ENCODE assay signal across 24 cellular contexts in genomic region chr2:23449831-23450331, GRCh38.
DNase-seq lines count a peak whose midpoint lies in the region; ATAC-seq, FAIRE-seq and TF ChIP-seq lines count a peak whose summit lies in the region.
"Had no signal": no experiment of that assay in that cellular context is flagged by ENCODE, and none has a peak within 500 bp of the region (broad histone marks: within the 10 kb centered on the region; RNA-seq: fewer than 3 reads in every experiment).

No MANE protein-coding gene starts in this region.

- H3K27ac ChIP-seq in K562 (ENCODE audit: extremely low read depth, low read depth, low read length) (no peak overlapping the region), heart left ventricle (peak overlapping the region in 1 of 12 donors; percentile 13), MM.1S (ENCODE audit: low read length) (no peak overlapping the region)
- H3K27ac ChIP-seq: A549, dorsolateral prefrontal cortex, RWPE1, skin epidermis had no signal

- peaks cover 2 to 22% of the 10 kb centered on the region in 2 experiments; a peak in 3 of 5 replicates for H3K27me3 ChIP-seq in K562 (ENCODE audit: control insufficient read depth in 2 of 2, insufficient read depth in 2 of 2, low read length in 2 of 2)
- H3K27me3 ChIP-seq in heart left ventricle, result peaks cover 0 to 4% (median 0%) of the 10 kb centered on the region in 9 donors
- H3K27me3 ChIP-seq in MM.1S (replicated peaks; ENCODE audit: insufficient read depth, low read length), result no peaks in the 10 kb centered on the region
- H3K27me3 ChIP-seq: BE2C had no signal

- H3K27ac Mint-ChIP-seq in neural crest cell (ENCODE audit: unreplicated experiment) (peak overlapping the region; percentile 55), MCF 10A (ENCODE audit: low read depth, unreplicated experiment) (no peak overlapping the region)
- H3K27ac Mint-ChIP-seq: activated naive CD8-positive, alpha-beta T cell treated with anti-CD3 and anti-CD28 coated beads for 36 hours; IgD-negative memory B cell; T-helper 17 cell; type B pancreatic cell had no signal

- H3K79me2 ChIP-seq in K562 (ENCODE audit: control insufficient read depth, insufficient read depth, low read length) (no peaks in the 10 kb centered on the region), MM.1S (ENCODE audit: low read length) (no peaks in the 10 kb centered on the region)

- no peak for TF ChIP-seq RAD21 in K562 (CRISPR knock-in tag; conservative IDR thresholded peaks at IDR 0.05 in 1 of 2, IDR thresholded peaks at IDR 0.05 in 1 of 2)

- no peaks in the 10 kb centered on the region for H3F3A ChIP-seq in MM.1S (ENCODE audit: insufficient read depth, low read length)

- 6% methylated on average over 14 of the region's 14 CpGs for WGBS in K562 (ENCODE audit: insufficient coverage, low coverage, missing lambda C conversion rate)
- WGBS in heart left ventricle, 4 donors, result 76 to 92% (median 86%) methylated on average over 14 of the region's 14 CpGs

- no peak for TF ChIP-seq CTCF in K562 (IDR thresholded peaks at IDR 0.05 in 2 of 3, conservative IDR thresholded peaks at IDR 0.05 in 1 of 3; ENCODE audit: insufficient read depth in 2 of 3, low read depth in 1 of 3, low read length in 3 of 3)
- no peak for TF ChIP-seq CTCF in heart left ventricle (IDR thresholded peaks at IDR 0.05)
- TF ChIP-seq CTCF in neural crest cell (conservative IDR thresholded peaks at IDR 0.05), result no peak
- no peak for TF ChIP-seq CTCF in MCF 10A (IDR thresholded peaks at IDR 0.05; ENCODE audit: unreplicated experiment)
- TF ChIP-seq CTCF in MM.1S (IDR thresholded peaks at IDR 0.05; ENCODE audit: low read length), result no peak

- no peaks in the 10 kb centered on the region for H4K20me1 ChIP-seq in K562 (replicated peaks; ENCODE audit: control insufficient read depth, insufficient read depth, low read length)
- H4K20me1 ChIP-seq in MM.1S (ENCODE audit: insufficient read depth, low read length), result no peaks in the 10 kb centered on the region

- no peak for TF ChIP-seq EP300 in K562 (IDR thresholded peaks at IDR 0.05; ENCODE audit: low read length)

- H3K9me3 Mint-ChIP-seq in neural crest cell (peaks cover 3% of the 10 kb centered on the region), MCF 10A (ENCODE audit: unreplicated experiment) (no peaks in the 10 kb centered on the region)
- H3K9me3 Mint-ChIP-seq: activated naive CD8-positive, alpha-beta T cell treated with anti-CD3 and anti-CD28 coated beads for 36 hours; H9; IgD-negative memory B cell; type B pancreatic cell had no signal

- ATAC-seq in GM19395 (IDR thresholded peaks at IDR 0.05; ENCODE audit: unreplicated experiment) (peak; percentile 1), K562 (no peak), heart left ventricle (peak; percentile 46 to 81 (median 70)), HG02763 (IDR thresholded peaks at IDR 0.05; ENCODE audit: unreplicated experiment) (no peak), GM18498 (IDR thresholded peaks at IDR 0.05; ENCODE audit: unreplicated experiment) (no peak)
- ATAC-seq: A549, SK-N-SH treated with all-trans-retinoic acid at 6 μM for 48 hours, T-helper 17 cell had no signal

- no peaks in the 10 kb centered on the region for H3K9me1 ChIP-seq in K562 (ENCODE audit: control insufficient read depth, insufficient read depth, low read length)

- H3K9me3 ChIP-seq in K562 (replicated peaks; ENCODE audit: control insufficient read depth, insufficient read depth, low read depth, low read length) (no peaks in the 10 kb centered on the region), heart left ventricle (no peaks in the 10 kb centered on the region), MM.1S (replicated peaks; ENCODE audit: insufficient read depth, low read length) (no peaks in the 10 kb centered on the region)
- H3K9me3 ChIP-seq: A549, BE2C had no signal

- no peak overlapping the region for H2AFZ ChIP-seq in K562 (ENCODE audit: low read depth, low read length)
- no peak overlapping the region for H2AFZ ChIP-seq in MM.1S (ENCODE audit: low read length)

- H3K36me3 Mint-ChIP-seq in neural crest cell (ENCODE audit: low read depth), result no peaks in the 10 kb centered on the region
- H3K36me3 Mint-ChIP-seq in MCF 10A (ENCODE audit: insufficient read depth, unreplicated experiment), result peaks cover 10% of the 10 kb centered on the region
- H3K36me3 Mint-ChIP-seq: activated naive CD8-positive, alpha-beta T cell treated with anti-CD3 and anti-CD28 coated beads for 36 hours; IgD-negative memory B cell had no signal

- DNase-seq in K562 (ENCODE audit: extremely low read depth in 1 of 4, low spot score in 3 of 4) (no peak), heart left ventricle (peak in 1 of 5 donors; percentile 44), neural crest cell (ENCODE audit: low read depth, low spot score) (no peak), MCF 10A (ENCODE audit: unreplicated experiment) (no peak), MM.1S (no peak)
- DNase-seq: activated effector memory CD4-positive, alpha-beta T cell treated with anti-CD3 and anti-CD28 coated beads, Interleukin-2, amount 50 U/mL, for 16 hours; activated naive CD8-positive, alpha-beta T cell treated with anti-CD3 and anti-CD28 coated beads for 36 hours; BE2C; dorsolateral prefrontal cortex; H9; NCI-H2081; NCI-H226; NCI-H748 treated with DMSO at 0.1 percent for 48 hours; stimulated activated CD4-positive, alpha-beta T cell treated with anti-CD3 and anti-CD28 coated beads, Interleukin-2, amount 100 ng/mL, for 24 hours; T-helper 17 cell had no signal

- TF ChIP-seq POLR2A in K562 (conservative IDR thresholded peaks at IDR 0.05) (no peak), heart left ventricle (IDR thresholded peaks at IDR 0.05) (no peak)

- in situ Hi-C loops in K562 (cut with MboI), result no loop called here

- H3K9me2 ChIP-seq in MM.1S (replicated peaks; ENCODE audit: insufficient read depth, low read length), result no peaks in the 10 kb centered on the region

- no peak for FAIRE-seq in K562 (lab: Jason Lieb, UNC)
- FAIRE-seq: A549 had no signal

- intact Hi-C loops in K562 (cut with micrococcal nuclease) (no loop called here), heart left ventricle (cut with DNase I) (no loop called here), MCF 10A (cut with micrococcal nuclease) (no loop called here)

- no peaks in the 10 kb centered on the region for H3K27me3 Mint-ChIP-seq in neural crest cell (ENCODE audit: low read depth)
- no peaks in the 10 kb centered on the region for H3K27me3 Mint-ChIP-seq in MCF 10A (ENCODE audit: insufficient read depth, unreplicated experiment)
- H3K27me3 Mint-ChIP-seq: type B pancreatic cell had no signal

- H3K4me1 ChIP-seq in K562 (replicated peaks in 1 of 2; ENCODE audit: control insufficient read depth in 2 of 2, insufficient read depth in 2 of 2, low read length in 2 of 2), result peaks cover 0 to 6% of the 10 kb centered on the region in 2 experiments; a peak in 1 of 5 replicates
- peaks cover 0 to 37% (median 0%) of the 10 kb centered on the region in 12 donors for H3K4me1 ChIP-seq in heart left ventricle
- no peaks in the 10 kb centered on the region for H3K4me1 ChIP-seq in MM.1S (ENCODE audit: low read length)
- H3K4me1 ChIP-seq: A549 had no signal

- H3K4me2 ChIP-seq in K562 (ENCODE audit: insufficient read depth, low read length), result no peak overlapping the region
- no peak overlapping the region for H3K4me2 ChIP-seq in MM.1S (ENCODE audit: low read depth, low read length)
- H3K4me2 ChIP-seq: A549 had no signal

- POLR2A ChIA-PET in K562 (lab: Yijun Ruan, JAX), result no interaction called here
- POLR2A ChIA-PET in MCF 10A (lab: Yijun Ruan, JAX), result no interaction called here

- BruUV-seq in K562 (replicated peaks; lab: Mats Ljungman, UMichigan) (no TSS peak), MCF 10A (replicated peaks; lab: Mats Ljungman, UMichigan) (no TSS peak)

- H3K4me3 ChIP-seq in K562 (no peak overlapping the region), heart left ventricle (no peak overlapping the region), MM.1S (ENCODE audit: low read length) (no peak overlapping the region)
- H3K4me3 ChIP-seq: A549, dorsolateral prefrontal cortex, skin epidermis had no signal

- peak overlapping the region; percentile 24 for H3K4me3 Mint-ChIP-seq in neural crest cell
- H3K4me3 Mint-ChIP-seq in MCF 10A (ENCODE audit: unreplicated experiment), result no peak overlapping the region
- H3K4me3 Mint-ChIP-seq: activated naive CD8-positive, alpha-beta T cell treated with anti-CD3 and anti-CD28 coated beads for 36 hours; H9; T-helper 17 cell; type B pancreatic cell had no signal

- H3K4me1 Mint-ChIP-seq in neural crest cell, result peaks cover 56% of the 10 kb centered on the region
- peaks cover 14% of the 10 kb centered on the region for H3K4me1 Mint-ChIP-seq in MCF 10A (ENCODE audit: insufficient read depth, unreplicated experiment)

- CTCF ChIA-PET in K562 (lab: Yijun Ruan, JAX; ENCODE audit: low intra/inter-chr PET ratio) (no interaction called here), MCF 10A (lab: Yijun Ruan, JAX) (interaction anchor here (0.6 to 2.7 kb wide), 4 partner anchors 9 to 98 kb away, joined by 3 to 15 read pairs (median 6); no protein-coding TSS in a partner anchor)

- H3K9ac ChIP-seq in K562 (ENCODE audit: insufficient read depth in 1 of 2, low read depth in 2 of 2, low read length in 2 of 2) (no peak overlapping the region), MM.1S (ENCODE audit: low read length) (no peak overlapping the region)

- H3K36me3 ChIP-seq in K562 (ENCODE audit: control insufficient read depth, insufficient read depth, low read length) (no peaks in the 10 kb centered on the region), heart left ventricle (no peaks in the 10 kb centered on the region), MM.1S (replicated peaks; ENCODE audit: insufficient read depth, low read length) (no peaks in the 10 kb centered on the region)
- H3K36me3 ChIP-seq: BE2C had no signal

TF ChIP-seq in K562, 482 proteins besides CTCF, POLR2A, EP300 and RAD21:
- TF ChIP-seq GABPA (tag; conservative IDR thresholded peaks at IDR 0.05; ENCODE audit: low read depth), result 0 out of 2 replicates have a peak, but pooled peaks have one; percentile 25
- TF ChIP-seq CREM (IDR thresholded peaks at IDR 0.05; ENCODE audit: low read depth), result no peak
- no peak for TF ChIP-seq NR2C2 (CRISPR knock-in tag; IDR thresholded peaks at IDR 0.05)
- peak; percentile 72 for TF ChIP-seq NR2C2 (tag; IDR thresholded peaks at IDR 0.05)

Comparison
In these comparisons a context has a peak if more than half of its experiments do, and no peak if none do; other contexts are left out.
1. ATAC-seq: peak in GM19395 (single experiment) and heart left ventricle (4 of 4); none in K562 (single experiment), HG02763 (single experiment) and GM18498 (single experiment).